8 cellular contexts compared by ENCODE assay signal in genomic region chr10:14588084-14588937, GRCh38.
DNase-seq lines count a peak whose midpoint lies in the region; ATAC-seq, FAIRE-seq and TF ChIP-seq lines count a peak whose summit lies in the region.

No MANE protein-coding gene starts in this region.

- peak; percentile 38 to 76 (median 60) for DNase-seq in CD4-positive, CD25-positive, alpha-beta regulatory T cell
- DNase-seq in GM12878 (ENCODE audit: low read depth, low spot score) (no peak), left lung (no peak), ovary (no peak), middle frontal gyrus (ENCODE audit: extremely low spot score, low spot score) (no peak)

- H3K36me3 Mint-ChIP-seq in CD4-positive, CD25-positive, alpha-beta regulatory T cell: peaks cover 4% of the 10 kb centered on the region

- CTCF ChIA-PET in GM12878 (lab: Yijun Ruan, JAX): interaction anchor here (0.7 to 2.8 kb wide), 7 partner anchors 12 to 292 kb away, joined by 3 to 17 read pairs (median 4); no protein-coding TSS in a partner anchor

- H3K4me2 ChIP-seq in GM12878 (ENCODE audit: control insufficient read depth, insufficient read depth): peak overlapping the region; percentile 41

- peaks cover 91% of the 10 kb centered on the region for H3K4me1 ChIP-seq in CD4-positive, CD25-positive, alpha-beta regulatory T cell (ENCODE audit: control insufficient read depth, insufficient read depth, low read length, poor library complexity, severe bottlenecking)
- H3K4me1 ChIP-seq in GM12878 (ENCODE audit: control insufficient read depth, insufficient read depth, low read length) (peaks cover 56% of the 10 kb centered on the region), left lung (peaks cover 9 to 53% of the 10 kb centered on the region in 2 donors), thymus (ENCODE audit: control insufficient read depth, insufficient read depth, low read length) (peaks cover 28% of the 10 kb centered on the region), ovary (ENCODE audit: insufficient read depth) (no peaks in the 10 kb centered on the region)

- RAD21 ChIA-PET in GM12878 (lab: Charles Lee; ENCODE audit: unreplicated experiment): interaction anchor here (0.8 to 2.6 kb wide), 11 partner anchors 13 to 249 kb away, joined by 3 to 19 read pairs (median 5); partner anchors contain the start of genes CDNF, HSPA14 and MSANTD7

- intact Hi-C loops in GM12878 (cut with micrococcal nuclease; ENCODE audit: unreplicated experiment) (loop anchor here (5.0 kb wide), 1 partner anchor 59 kb away; no protein-coding TSS in a partner anchor), left lung (cut with DNase I) (no loop called here), ovary (cut with DNase I) (no loop called here)

- H3K27me3 ChIP-seq in CD4-positive, CD25-positive, alpha-beta regulatory T cell (ENCODE audit: control insufficient read depth, insufficient read depth, low read length): no peaks in the 10 kb centered on the region
- H3K27me3 ChIP-seq in GM12878 (replicated peaks in 1 of 2; ENCODE audit: control insufficient read depth in 2 of 2, insufficient read depth in 2 of 2, low read length in 1 of 2): no peaks in the 10 kb centered on the region
- no peaks in the 10 kb centered on the region for H3K27me3 ChIP-seq in left lung
- no peaks in the 10 kb centered on the region for H3K27me3 ChIP-seq in thymus (ENCODE audit: control insufficient read depth, insufficient read depth)
- H3K27me3 ChIP-seq in ovary: no peaks in the 10 kb centered on the region

- H3K36me3 ChIP-seq in CD4-positive, CD25-positive, alpha-beta regulatory T cell (ENCODE audit: control insufficient read depth, insufficient read depth, low read length): peaks cover 23% of the 10 kb centered on the region
- H3K36me3 ChIP-seq in KOPT-K1 (ENCODE audit: insufficient read depth, low read length) (no peaks in the 10 kb centered on the region), GM12878 (ENCODE audit: control insufficient read depth in 2 of 2, insufficient read depth in 2 of 2, low read length in 1 of 2) (peaks cover 3 to 13% of the 10 kb centered on the region in 2 experiments; a peak in 3 of 4 replicates), left lung (peaks cover 0 to 14% of the 10 kb centered on the region in 2 donors), thymus (ENCODE audit: control insufficient read depth, insufficient read depth) (no peaks in the 10 kb centered on the region), ovary (no peaks in the 10 kb centered on the region)

- H3K4me1 Mint-ChIP-seq in CD4-positive, CD25-positive, alpha-beta regulatory T cell: peaks cover 63 to 95% (median 82%) of the 10 kb centered on the region in 4 donors

- H2AFZ ChIP-seq in GM12878 (ENCODE audit: control insufficient read depth, low read depth, low read length): peak overlapping the region; percentile 36

- H3K27me3 Mint-ChIP-seq in CD4-positive, CD25-positive, alpha-beta regulatory T cell: no peaks in the 10 kb centered on the region

- SMC1A ChIA-PET in GM12878 (lab: Charles Lee; ENCODE audit: uncharacterized antibody, unreplicated experiment): interaction anchor here (0.6 to 3.0 kb wide), 22 partner anchors 10 to 347 kb away, joined by 3 to 19 read pairs (median 5); partner anchors contain the start of genes CDNF, HSPA14 and MSANTD7

- peak overlapping the region; percentile 41 for H3K9ac ChIP-seq in GM12878 (ENCODE audit: control insufficient read depth, insufficient read depth, low read length)

- FAIRE-seq in GM12878 (lab: Jason Lieb, UNC): peak; percentile 80

- peak overlapping the region; percentile 98 to 99 (median 99) for H3K27ac Mint-ChIP-seq in CD4-positive, CD25-positive, alpha-beta regulatory T cell

- H3K9me3 ChIP-seq in CD4-positive, CD25-positive, alpha-beta regulatory T cell (ENCODE audit: control insufficient read depth in 2 of 2, low read length in 2 of 2): no peaks in the 10 kb centered on the region
- no peaks in the 10 kb centered on the region for H3K9me3 ChIP-seq in KOPT-K1 (ENCODE audit: insufficient read depth, low read length, poor library complexity, severe bottlenecking)
- H3K9me3 ChIP-seq in GM12878 (replicated peaks; ENCODE audit: control insufficient read depth, insufficient read depth, low read length): no peaks in the 10 kb centered on the region; the same call in 2 of the 3 replicates
- no peaks in the 10 kb centered on the region for H3K9me3 ChIP-seq in left lung
- no peaks in the 10 kb centered on the region for H3K9me3 ChIP-seq in thymus (ENCODE audit: control insufficient read depth)
- no peaks in the 10 kb centered on the region for H3K9me3 ChIP-seq in ovary

- peak overlapping the region; percentile 91 for H3K27ac ChIP-seq in CD4-positive, CD25-positive, alpha-beta regulatory T cell (ENCODE audit: insufficient read depth, low read length, poor library complexity, severe bottlenecking)
- H3K27ac ChIP-seq in KOPT-K1 (ENCODE audit: low read depth, low read length, poor library complexity, severe bottlenecking): peak overlapping the region; percentile 43
- peak overlapping the region; percentile 64 for H3K27ac ChIP-seq in GM12878 (ENCODE audit: control insufficient read depth, insufficient read depth)
- H3K27ac ChIP-seq in left lung: peak overlapping the region; percentile 0 to 78
- peak overlapping the region; percentile 91 for H3K27ac ChIP-seq in thymus (ENCODE audit: low read depth)
- H3K27ac ChIP-seq in ovary: no peak overlapping the region

- no peak for TF ChIP-seq CTCF in GM12878 (IDR thresholded peaks at IDR 0.05 in 2 of 3, conservative IDR thresholded peaks at IDR 0.05 in 1 of 3; ENCODE audit: control insufficient read depth in 2 of 3, extremely low read depth in 1 of 3, insufficient read depth in 1 of 3, low read depth in 3 of 3, low read length in 3 of 3)
- TF ChIP-seq CTCF in left lung (IDR thresholded peaks at IDR 0.05): no peak
- TF ChIP-seq CTCF in ovary (IDR thresholded peaks at IDR 0.05): no peak

- no peaks in the 10 kb centered on the region for H3K9me3 Mint-ChIP-seq in CD4-positive, CD25-positive, alpha-beta regulatory T cell

- peaks cover 63% of the 10 kb centered on the region for H3K79me2 ChIP-seq in GM12878 (ENCODE audit: control insufficient read depth, insufficient read depth, low read length)

- BruUV-seq in GM12878 (replicated peaks; lab: Mats Ljungman, UMichigan): no TSS peak

- H4K20me1 ChIP-seq in GM12878 (ENCODE audit: control insufficient read depth, insufficient read depth): no peaks in the 10 kb centered on the region

- WGBS in GM12878 (ENCODE audit: insufficient coverage, insufficient replicate concordance, low lambda C conversion rate, missing lambda C conversion rate): 14% methylated on average over 13 of the region's 13 CpGs
- WGBS in thymus: 53% methylated on average over 13 of the region's 13 CpGs
- WGBS in ovary, 3 donors: 69 to 73% (median 70%) methylated on average over 13 of the region's 13 CpGs

- peak; percentile 23 to 80; a peak in 3 of 4 replicates for TF ChIP-seq EP300 in GM12878 (IDR thresholded peaks at IDR 0.05; ENCODE audit: borderline replicate concordance in 1 of 2, control insufficient read depth in 1 of 2, low read depth in 2 of 2, low read length in 2 of 2)
- no peak for TF ChIP-seq EP300 in ovary (IDR thresholded peaks at IDR 0.05)

- TF ChIP-seq RAD21 in GM12878 (IDR thresholded peaks at IDR 0.05; ENCODE audit: insufficient read depth, low read depth, low read length): no peak

- POLR2A ChIA-PET in GM12878 (lab: Charles Lee): interaction anchor here (0.7 to 1.7 kb wide), 9 partner anchors 10 to 249 kb away, joined by 3 to 5 read pairs (median 3); no protein-coding TSS in a partner anchor

- H3K4me3 ChIP-seq in CD4-positive, CD25-positive, alpha-beta regulatory T cell (ENCODE audit: low read depth, low read length): peak overlapping the region; percentile 78
- H3K4me3 ChIP-seq in GM12878 (no peak overlapping the region), left lung (no peak overlapping the region), thymus (ENCODE audit: low read length) (peak overlapping the region; percentile 13), ovary (no peak overlapping the region)

- in situ Hi-C loops in GM12878 (cut with MboI): no loop called here

- TF ChIP-seq POLR2A in GM12878 (IDR thresholded peaks at IDR 0.05; ENCODE audit: low read depth, low read length): no peak
- no peak for TF ChIP-seq POLR2A in ovary (IDR thresholded peaks at IDR 0.05)

- H3K4me3 Mint-ChIP-seq in CD4-positive, CD25-positive, alpha-beta regulatory T cell: peak overlapping the region; percentile 84 to 90 (median 86)

- ATAC-seq in CD4-positive, CD25-positive, alpha-beta regulatory T cell (ENCODE audit: low read depth in 2 of 2): peak; percentile 30 to 38
- ATAC-seq in GM21360 (IDR thresholded peaks at IDR 0.05; ENCODE audit: unreplicated experiment) (peak; percentile 71), GM12878 (peak; percentile 72), left lung (peak; percentile 63)

TF ChIP-seq in GM12878, 131 proteins besides CTCF, POLR2A, EP300 and RAD21 (continues in another document):
- peak; percentile 61; the same call in 1 of the 2 replicates for TF ChIP-seq SIN3A (IDR thresholded peaks at IDR 0.05; ENCODE audit: low read depth, low read length)
- peak; percentile 63 to 83 for TF ChIP-seq IKZF2 (IDR thresholded peaks at IDR 0.05)
- TF ChIP-seq POLR2AphosphoS5 (IDR thresholded peaks at IDR 0.05; ENCODE audit: low read length): peak; percentile 24; the same call in 1 of the 2 replicates
- no peak for TF ChIP-seq IRF5 (IDR thresholded peaks at IDR 0.05; ENCODE audit: borderline replicate concordance)
- no peak for TF ChIP-seq CEBPB (IDR thresholded peaks at IDR 0.05; ENCODE audit: borderline replicate concordance in 1 of 2, low read depth in 2 of 2, low read length in 2 of 2)

Comparison
In these comparisons a context has a peak if more than half of its experiments do, and no peak if none do; other contexts are left out.
1. DNase-seq: peak in CD4-positive, CD25-positive, alpha-beta regulatory T cell (3 of 3); none in GM12878 (single experiment), left lung (0 of 2), ovary (0 of 5) and middle frontal gyrus (single experiment).
2. H3K27ac ChIP-seq: peak in CD4-positive, CD25-positive, alpha-beta regulatory T cell (single experiment), KOPT-K1 (single experiment), GM12878 (single experiment), left lung (2 of 2) and thymus (single experiment); none in ovary (0 of 2).
3. H3K4me3 ChIP-seq: peak in CD4-positive, CD25-positive, alpha-beta regulatory T cell (single experiment) and thymus (single experiment); none in GM12878 (single experiment), left lung (0 of 2) and ovary (single experiment).
4. Peak in every context shown above with its lines, with median percentiles within 50 percentile points of each other: ATAC-seq.